15 cellular contexts compared by ENCODE assay signal in genomic region chr15:59966262-59966661, GRCh38. TPM values are rescaled to one million over a fixed set of nuclear protein-coding genes. Genes with fewer than 3 reads are reported as not detected.
DNase-seq lines count a peak whose midpoint lies in the region; ATAC-seq lines count a peak whose summit lies in the region.
"Had no signal": no experiment of that assay in that cellular context is flagged by ENCODE, and none has a peak within 500 bp of the region (broad histone marks: within the 10 kb centered on the region; RNA-seq: fewer than 3 reads in every experiment).

No MANE protein-coding gene starts in this region.

- H3K27ac Mint-ChIP-seq in activated CD4-positive, alpha-beta T cell treated with anti-CD3 and anti-CD28 coated beads for 36 hours, result no peak overlapping the region
- H3K27ac Mint-ChIP-seq in activated naive CD4-positive, alpha-beta T cell treated with anti-CD3 and anti-CD28 coated beads, Interleukin-2, amount 50 U/mL, for 24 hours, result peak overlapping the region; percentile 10
- H3K27ac Mint-ChIP-seq in activated naive CD4-positive, alpha-beta T cell treated with anti-CD3 and anti-CD28 coated beads, Interleukin-2, amount 10 ng/mL, durations not matched to agents 7 days and 5 days, result no peak overlapping the region
- peak overlapping the region; percentile 16 for H3K27ac Mint-ChIP-seq in T-helper 2 cell treated with Interferon-gamma antibody and Interleukin-4, amounts not matched to agents 5 μg/mL and 100 μg/mL, for 36 hours
- H3K27ac Mint-ChIP-seq: CD4-positive, CD25-positive, alpha-beta regulatory T cell; H9 had no signal

- intact Hi-C loops in activated CD4-positive, alpha-beta T cell treated with anti-CD3 and anti-CD28 coated beads for 36 hours (cut with DNase I, micrococcal nuclease), result loop anchor here in 1 of 2 experiments (1.0 kb wide), 1 partner anchor 47 kb away; no protein-coding TSS in a partner anchor
- intact Hi-C loops in left ventricle myocardium superior (cut with micrococcal nuclease), result no loop called here

- no peak overlapping the region for H3K4me3 Mint-ChIP-seq in activated CD4-positive, alpha-beta T cell treated with anti-CD3 and anti-CD28 coated beads for 36 hours
- no peak overlapping the region for H3K4me3 Mint-ChIP-seq in activated naive CD4-positive, alpha-beta T cell treated with anti-CD3 and anti-CD28 coated beads, Interleukin-2, amount 50 U/mL, for 24 hours
- H3K4me3 Mint-ChIP-seq in activated naive CD4-positive, alpha-beta T cell treated with anti-CD3 and anti-CD28 coated beads, Interleukin-2, amount 10 ng/mL, durations not matched to agents 7 days and 5 days, result no peak overlapping the region
- H3K4me3 Mint-ChIP-seq in T-helper 2 cell treated with Interferon-gamma antibody and Interleukin-4, amounts not matched to agents 5 μg/mL and 100 μg/mL, for 36 hours, result peak overlapping the region; percentile 6
- H3K4me3 Mint-ChIP-seq: CD4-positive, CD25-positive, alpha-beta regulatory T cell; H9 had no signal

- ATAC-seq in activated CD4-positive, alpha-beta T cell treated with anti-CD3 and anti-CD28 coated beads for 36 hours, result peak; percentile 79
- ATAC-seq in stimulated activated naive CD8-positive, alpha-beta T cell treated with anti-CD3 and anti-CD28 coated beads, Interleukin-15, Interleukin-2, amounts not matched to agents 100 U/mL and 50 U/mL, for 24 hours, result peak; percentile 61
- no peak for ATAC-seq in left ventricle myocardium superior

- peaks cover 2% of the 10 kb centered on the region for H3K27me3 Mint-ChIP-seq in activated CD4-positive, alpha-beta T cell treated with anti-CD3 and anti-CD28 coated beads for 36 hours
- no peaks in the 10 kb centered on the region for H3K27me3 Mint-ChIP-seq in activated naive CD4-positive, alpha-beta T cell treated with anti-CD3 and anti-CD28 coated beads, Interleukin-2, amount 50 U/mL, for 24 hours
- peaks cover 20% of the 10 kb centered on the region for H3K27me3 Mint-ChIP-seq in activated naive CD4-positive, alpha-beta T cell treated with anti-CD3 and anti-CD28 coated beads, Interleukin-2, amount 10 ng/mL, durations not matched to agents 7 days and 5 days
- peaks cover 6% of the 10 kb centered on the region for H3K27me3 Mint-ChIP-seq in T-helper 2 cell treated with Interferon-gamma antibody and Interleukin-4, amounts not matched to agents 5 μg/mL and 100 μg/mL, for 36 hours (ENCODE audit: low read depth)

- POLR2A ChIA-PET in activated CD4-positive, alpha-beta T cell treated with anti-CD3 and anti-CD28 coated beads for 36 hours (lab: Charles Lee), result interaction anchor here (0.7 kb wide), 1 partner anchor 35 kb away, joined by 3 read pairs; no protein-coding TSS in a partner anchor

- CTCF ChIA-PET in activated CD4-positive, alpha-beta T cell treated with anti-CD3 and anti-CD28 coated beads for 36 hours (lab: Charles Lee), result interaction anchor here (0.5 to 0.8 kb wide), 3 partner anchors 13 to 678 kb away, joined by 3 to 4 read pairs (median 3); no protein-coding TSS in a partner anchor
- CTCF ChIA-PET in activated naive CD4-positive, alpha-beta T cell treated with anti-CD3 and anti-CD28 coated beads, Interleukin-2, amount 10 ng/mL, durations not matched to agents 7 days and 5 days (lab: Charles Lee), result interaction anchor here (1.2 kb wide), 1 partner anchor 49 kb away, joined by 3 read pairs; no protein-coding TSS in a partner anchor

- H3K4me1 Mint-ChIP-seq in activated CD4-positive, alpha-beta T cell treated with anti-CD3 and anti-CD28 coated beads for 36 hours, result peaks cover 17% of the 10 kb centered on the region
- H3K4me1 Mint-ChIP-seq in activated naive CD4-positive, alpha-beta T cell treated with anti-CD3 and anti-CD28 coated beads, Interleukin-2, amount 50 U/mL, for 24 hours, result no peaks in the 10 kb centered on the region
- peaks cover 8% of the 10 kb centered on the region for H3K4me1 Mint-ChIP-seq in activated naive CD4-positive, alpha-beta T cell treated with anti-CD3 and anti-CD28 coated beads, Interleukin-2, amount 10 ng/mL, durations not matched to agents 7 days and 5 days
- H3K4me1 Mint-ChIP-seq in T-helper 2 cell treated with Interferon-gamma antibody and Interleukin-4, amounts not matched to agents 5 μg/mL and 100 μg/mL, for 36 hours (ENCODE audit: low read depth), result peaks cover 19% of the 10 kb centered on the region
- H3K4me1 Mint-ChIP-seq: H9 had no signal

- no peak for DNase-seq in activated CD4-positive, alpha-beta T cell treated with anti-CD3 and anti-CD28 coated beads for 36 hours
- no peak for DNase-seq in activated CD4-positive, alpha-beta T cell treated with anti-CD3 and anti-CD28 coated beads for 48 hours
- DNase-seq in activated naive CD4-positive, alpha-beta T cell treated with anti-CD3 and anti-CD28 coated beads, Interleukin-2, amount 10 ng/mL, durations not matched to agents 7 days and 5 days, result no peak
- no peak for DNase-seq in T-helper 2 cell treated with Interferon-gamma antibody and Interleukin-4, amounts not matched to agents 5 μg/mL and 100 μg/mL, for 36 hours (ENCODE audit: low spot score)
- no peak for DNase-seq in stimulated activated naive CD8-positive, alpha-beta T cell treated with anti-CD3 and anti-CD28 coated beads, Interleukin-15, Interleukin-2, amounts not matched to agents 100 U/mL and 50 U/mL, for 24 hours
- DNase-seq in NCI-H2029 treated with DMSO at 0.1 percent for 48 hours (lab: John Stamatoyannopoulos, UW) (no peak), left ventricle myocardium superior (no peak)
- DNase-seq: 8988T; AML-193; CD4-positive, CD25-positive, alpha-beta regulatory T cell; DMS53; GF-D8; GOT3; H9 had no signal

- peaks cover 4% of the 10 kb centered on the region for H3K9me3 Mint-ChIP-seq in activated CD4-positive, alpha-beta T cell treated with anti-CD3 and anti-CD28 coated beads for 36 hours (ENCODE audit: low read depth)
- peaks cover 5% of the 10 kb centered on the region for H3K9me3 Mint-ChIP-seq in activated naive CD4-positive, alpha-beta T cell treated with anti-CD3 and anti-CD28 coated beads, Interleukin-2, amount 50 U/mL, for 24 hours
- peaks cover 18% of the 10 kb centered on the region for H3K9me3 Mint-ChIP-seq in activated naive CD4-positive, alpha-beta T cell treated with anti-CD3 and anti-CD28 coated beads, Interleukin-2, amount 10 ng/mL, durations not matched to agents 7 days and 5 days
- peaks cover 46% of the 10 kb centered on the region for H3K9me3 Mint-ChIP-seq in T-helper 2 cell treated with Interferon-gamma antibody and Interleukin-4, amounts not matched to agents 5 μg/mL and 100 μg/mL, for 36 hours

- no peaks in the 10 kb centered on the region for H3K36me3 Mint-ChIP-seq in activated CD4-positive, alpha-beta T cell treated with anti-CD3 and anti-CD28 coated beads for 36 hours (ENCODE audit: low read depth)
- H3K36me3 Mint-ChIP-seq in activated naive CD4-positive, alpha-beta T cell treated with anti-CD3 and anti-CD28 coated beads, Interleukin-2, amount 50 U/mL, for 24 hours, result peaks cover 3% of the 10 kb centered on the region
- no peaks in the 10 kb centered on the region for H3K36me3 Mint-ChIP-seq in activated naive CD4-positive, alpha-beta T cell treated with anti-CD3 and anti-CD28 coated beads, Interleukin-2, amount 10 ng/mL, durations not matched to agents 7 days and 5 days
- H3K36me3 Mint-ChIP-seq in T-helper 2 cell treated with Interferon-gamma antibody and Interleukin-4, amounts not matched to agents 5 μg/mL and 100 μg/mL, for 36 hours (ENCODE audit: low read depth), result peaks cover 18% of the 10 kb centered on the region
- H3K36me3 Mint-ChIP-seq: CD4-positive, CD25-positive, alpha-beta regulatory T cell had no signal

RNA-seq across cellular contexts. Expression of gene FOXB1, which starts 37.8 kb away (rescaled TPM):
- under 1 TPM; 0.53 to 0.56 TPM for total RNA-seq in activated CD4-positive, alpha-beta T cell treated with anti-CD3 and anti-CD28 coated beads for 36 hours
- not detected for total RNA-seq in left ventricle myocardium superior

Comparison
In these comparisons a context has a peak if more than half of its experiments do, and no peak if none do; other contexts are left out.
1. H3K27ac Mint-ChIP-seq: peak in activated naive CD4-positive, alpha-beta T cell treated with anti-CD3 and anti-CD28 coated beads, Interleukin-2, amount 50 U/mL, for 24 hours (single experiment) and T-helper 2 cell treated with Interferon-gamma antibody and Interleukin-4, amounts not matched to agents 5 μg/mL and 100 μg/mL, for 36 hours (single experiment); none in activated CD4-positive, alpha-beta T cell treated with anti-CD3 and anti-CD28 coated beads for 36 hours (single experiment) and activated naive CD4-positive, alpha-beta T cell treated with anti-CD3 and anti-CD28 coated beads, Interleukin-2, amount 10 ng/mL, durations not matched to agents 7 days and 5 days (single experiment).